Comparison of ENCODE assay signal across 11 cellular contexts in genomic region chr6:122401104-122401503, GRCh38. TPM values are rescaled to one million over a fixed set of nuclear protein-coding genes. Genes with fewer than 3 reads are reported as not detected.
DNase-seq lines count a peak whose midpoint lies in the region; ATAC-seq and TF ChIP-seq lines count a peak whose summit lies in the region.
"Had no signal": no experiment of that assay in that cellular context is flagged by ENCODE, and none has a peak within 500 bp of the region (broad histone marks: within the 10 kb centered on the region; RNA-seq: fewer than 3 reads in every experiment).

No MANE protein-coding gene starts in this region.

- no peaks in the 10 kb centered on the region for H3K36me3 ChIP-seq in heart left ventricle
- H3K36me3 ChIP-seq in thymus (ENCODE audit: control insufficient read depth, insufficient read depth): no peaks in the 10 kb centered on the region
- H3K36me3 ChIP-seq: thoracic aorta had no signal

- peak overlapping the region in 7 of 12 donors; percentile 4 to 93 (median 86) for H3K27ac ChIP-seq in heart left ventricle
- H3K27ac ChIP-seq in thymus (ENCODE audit: low read depth): no peak overlapping the region
- H3K27ac ChIP-seq: thoracic aorta had no signal

- H3K4me3 ChIP-seq in heart left ventricle: peak overlapping the region; percentile 0 to 98 (median 90)
- H3K4me3 ChIP-seq in thymus (ENCODE audit: low read length): peak overlapping the region; percentile 91

- DNase-seq in heart left ventricle: no peak
- DNase-seq in left ventricle myocardium superior: no peak
- DNase-seq in activated CD4-positive, alpha-beta memory T cell treated with anti-CD3 and anti-CD28 coated beads for 36 hours: no peak
- no peak for DNase-seq in glutamatergic neuron
- no peak for DNase-seq in sciatic nerve (ENCODE audit: low spot score)
- no peak for DNase-seq in HuH-7.5 (ENCODE audit: low spot score)
- DNase-seq: NCI-H1930, T-helper 9 cell had no signal

- no peaks in the 10 kb centered on the region for H3K9me3 ChIP-seq in heart left ventricle
- no peaks in the 10 kb centered on the region for H3K9me3 ChIP-seq in thymus (ENCODE audit: control insufficient read depth)
- H3K9me3 ChIP-seq: thoracic aorta had no signal

- H3K27me3 Mint-ChIP-seq in activated CD4-positive, alpha-beta memory T cell treated with anti-CD3 and anti-CD28 coated beads for 36 hours: no peaks in the 10 kb centered on the region
- peaks cover 1% of the 10 kb centered on the region for H3K27me3 Mint-ChIP-seq in glutamatergic neuron (ENCODE audit: unreplicated experiment)

- H3K4me1 Mint-ChIP-seq in activated CD4-positive, alpha-beta memory T cell treated with anti-CD3 and anti-CD28 coated beads for 36 hours (ENCODE audit: low read depth): peaks cover 38% of the 10 kb centered on the region
- H3K4me1 Mint-ChIP-seq in glutamatergic neuron (ENCODE audit: low read depth, unreplicated experiment): peaks cover 13% of the 10 kb centered on the region

- H3K4me1 ChIP-seq in heart left ventricle (peaks cover 0 to 53% (median 19%) of the 10 kb centered on the region in 12 donors), thymus (ENCODE audit: control insufficient read depth, insufficient read depth, low read length) (peaks cover 4% of the 10 kb centered on the region)

- WGBS in heart left ventricle, 4 donors: 56 to 66% (median 58%) methylated on average over 4 of the region's 4 CpGs
- WGBS in thymus: 95% methylated on average over 4 of the region's 4 CpGs

- POLR2A ChIA-PET in activated CD4-positive, alpha-beta memory T cell treated with anti-CD3 and anti-CD28 coated beads for 36 hours (lab: Charles Lee): no interaction called here

- no peak for TF ChIP-seq POLR2A in heart left ventricle (IDR thresholded peaks at IDR 0.05)

- H3K27me3 ChIP-seq in heart left ventricle: no peaks in the 10 kb centered on the region
- H3K27me3 ChIP-seq in thymus (ENCODE audit: control insufficient read depth, insufficient read depth): no peaks in the 10 kb centered on the region

- no peaks in the 10 kb centered on the region for H3K36me3 Mint-ChIP-seq in activated CD4-positive, alpha-beta memory T cell treated with anti-CD3 and anti-CD28 coated beads for 36 hours
- H3K36me3 Mint-ChIP-seq in glutamatergic neuron (ENCODE audit: unreplicated experiment): no peaks in the 10 kb centered on the region

- no peak for TF ChIP-seq CTCF in heart left ventricle (IDR thresholded peaks at IDR 0.05)
- TF ChIP-seq CTCF in glutamatergic neuron (IDR thresholded peaks at IDR 0.05; ENCODE audit: partially characterized antibody, unreplicated experiment): no peak

- no peak for ATAC-seq in heart left ventricle
- no peak for ATAC-seq in left ventricle myocardium superior
- ATAC-seq in GM19324 (IDR thresholded peaks at IDR 0.05; ENCODE audit: low FRiP score, unreplicated experiment): no peak
- no peak for ATAC-seq in sciatic nerve

- H3K27ac Mint-ChIP-seq in activated CD4-positive, alpha-beta memory T cell treated with anti-CD3 and anti-CD28 coated beads for 36 hours: peak overlapping the region; percentile 2
- H3K27ac Mint-ChIP-seq in glutamatergic neuron (ENCODE audit: unreplicated experiment): no peak overlapping the region

- peak overlapping the region; percentile 95 for H3K4me3 Mint-ChIP-seq in activated CD4-positive, alpha-beta memory T cell treated with anti-CD3 and anti-CD28 coated beads for 36 hours
- peak overlapping the region; percentile 97 for H3K4me3 Mint-ChIP-seq in glutamatergic neuron (ENCODE audit: unreplicated experiment)

- CTCF ChIA-PET in activated CD4-positive, alpha-beta memory T cell treated with anti-CD3 and anti-CD28 coated beads for 36 hours (lab: Charles Lee): no interaction called here

- intact Hi-C loops in heart left ventricle (cut with DNase I): loop anchor here in 3 of 10 donors (2.0 to 10.0 kb wide), 3 partner anchors 64 to 71 kb away; partner anchors contain the start of gene SERINC1 (in 2 of the 3)
- intact Hi-C loops in left ventricle myocardium superior (cut with micrococcal nuclease): loop anchor here (10.0 kb wide), 1 partner anchor 54 kb away; no protein-coding TSS in a partner anchor
- intact Hi-C loops in activated CD4-positive, alpha-beta memory T cell treated with anti-CD3 and anti-CD28 coated beads for 36 hours (cut with micrococcal nuclease): no loop called here
- intact Hi-C loops in sciatic nerve (cut with DNase I): no loop called here

- no peaks in the 10 kb centered on the region for H3K9me3 Mint-ChIP-seq in activated CD4-positive, alpha-beta memory T cell treated with anti-CD3 and anti-CD28 coated beads for 36 hours
- peaks cover 2% of the 10 kb centered on the region for H3K9me3 Mint-ChIP-seq in glutamatergic neuron (ENCODE audit: unreplicated experiment)

RNA-seq across cellular contexts. Expression of gene HSF2, which starts 1.7 kb away (rescaled TPM):
- total RNA-seq in heart left ventricle (10 to 100 TPM; 18.3 to 34.2 (median 23.1) TPM), left ventricle myocardium superior (27.5 TPM), glutamatergic neuron (ENCODE audit: unreplicated experiment) (25.4 TPM), sciatic nerve (16.1 TPM)
- polyA plus RNA-seq in heart left ventricle (10 to 100 TPM; 13.1 to 38.7 TPM), thymus (34.1 TPM)
- 10 to 100 TPM; 16.0 to 18.5 TPM for total RNA-seq in activated CD4-positive, alpha-beta memory T cell treated with anti-CD3 and anti-CD28 coated beads for 36 hours
